Comparison of ENCODE assay signal across 17 cellular contexts in genomic region chr18:68604256-68604655, GRCh38.
DNase-seq lines count a peak whose midpoint lies in the region; ATAC-seq and TF ChIP-seq lines count a peak whose summit lies in the region.
"Had no signal": no experiment of that assay in that cellular context is flagged by ENCODE, and none has a peak within 500 bp of the region (broad histone marks: within the 10 kb centered on the region; RNA-seq: fewer than 3 reads in every experiment).

No MANE protein-coding gene starts in this region.

- TF ChIP-seq CTCF in AG09309 (IDR thresholded peaks at IDR 0.05; ENCODE audit: control insufficient read depth, insufficient read depth, low read depth, low read length, missing control alignments), result no peak
- TF ChIP-seq CTCF in choroid plexus epithelial cell (conservative IDR thresholded peaks at IDR 0.05; ENCODE audit: low read depth, low read length), result no peak
- no peak for TF ChIP-seq CTCF in foreskin fibroblast (IDR thresholded peaks at IDR 0.05; ENCODE audit: low read depth, low read length)

- DNase-seq in AG09309 (ENCODE audit: low read depth) (peak; percentile 2), GM04504 (ENCODE audit: low read depth) (peak; percentile 28), choroid plexus epithelial cell (ENCODE audit: low read depth) (peak; percentile 62), foreskin fibroblast (peak; percentile 21 to 60), AG08396 (ENCODE audit: low spot score) (no peak)
- DNase-seq: C1 segment of cervical spinal cord, DMS153, NCI-H1092 treated with DMSO at 0.1 percent for 48 hours, NCI-H187, NCI-H446 treated with DMSO at 0.1 percent for 48 hours, NCI-H774, SIG-M5 had no signal

- H3K4me3 ChIP-seq in AG09309 (ENCODE audit: control insufficient read depth, low read depth, low read length), result no peak overlapping the region
- no peak overlapping the region for H3K4me3 ChIP-seq in choroid plexus epithelial cell (ENCODE audit: low read depth, low read length)
- H3K4me3 ChIP-seq in foreskin fibroblast (ENCODE audit: low read depth in 1 of 2, low read length in 2 of 2), result no peak overlapping the region
- H3K4me3 ChIP-seq: A549, GM12878 had no signal

- ATAC-seq in HG03520 (IDR thresholded peaks at IDR 0.05; ENCODE audit: unreplicated experiment), result no peak
- ATAC-seq in GM18873 (IDR thresholded peaks at IDR 0.05; ENCODE audit: low FRiP score, unreplicated experiment), result no peak
- ATAC-seq: A549, GM12878, HCT116 had no signal
